In the genomic region with DNA sequence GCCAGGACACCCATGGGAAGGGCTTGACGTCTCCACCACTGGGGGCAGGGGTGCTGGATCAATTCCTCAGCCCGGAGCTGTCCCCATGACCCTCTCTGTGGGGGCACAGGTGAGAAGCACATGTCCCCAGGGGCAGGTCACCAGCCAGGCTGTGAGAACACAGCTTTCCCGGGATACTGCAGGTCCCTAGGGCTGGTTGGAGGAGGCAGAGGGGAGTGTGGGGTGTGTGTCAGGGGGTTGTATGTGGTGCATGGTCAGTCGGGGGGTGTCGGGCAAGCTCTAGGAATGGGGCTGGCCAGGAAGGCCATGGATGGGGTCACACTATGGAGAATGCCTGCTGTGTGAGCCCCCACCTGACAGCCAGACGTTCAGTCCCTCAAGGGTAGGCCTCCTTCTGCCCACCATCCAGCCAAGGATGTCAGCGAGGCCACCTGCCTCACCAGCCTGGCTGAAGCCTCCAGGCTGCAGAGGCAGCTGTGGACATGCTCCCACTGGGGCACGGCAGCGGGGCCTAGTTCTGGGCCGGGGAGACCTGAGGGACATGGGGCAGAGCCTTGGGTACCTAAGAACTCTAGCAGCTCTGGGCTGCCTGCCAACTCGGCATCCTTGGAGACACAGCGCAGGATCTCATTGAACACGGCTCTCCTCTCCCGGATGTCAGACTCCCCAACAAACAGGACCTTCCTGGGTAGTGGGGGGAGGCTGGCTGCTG, we compare ENCODE assay signal across 25 cellular contexts. TPM values are rescaled to one million over a fixed set of nuclear protein-coding genes. Genes with fewer than 3 reads are reported as not detected.
A peak's percentile ranks its signal among the peaks of the same experiment; 100 is the strongest.
DNase-seq lines count a peak whose midpoint lies in the region; ATAC-seq, FAIRE-seq and TF ChIP-seq lines count a peak whose summit lies in the region.
"Had no signal": no experiment of that assay in that cellular context is flagged by ENCODE, and none has a peak within 500 bp of the region (broad histone marks: within the 10 kb centered on the region; RNA-seq: fewer than 3 reads in every experiment).

No MANE protein-coding gene starts in this region.

- ATAC-seq in sciatic nerve = peak; percentile 8
- ATAC-seq: foreskin keratinocyte had no signal

- H3K27me3 ChIP-seq in astrocyte (ENCODE audit: insufficient read depth, low read length) (no peaks in the 10 kb centered on the region), left ventricle myocardium inferior (ENCODE audit: low read depth) (no peaks in the 10 kb centered on the region), HAP-1 (ENCODE audit: low read depth) (no peaks in the 10 kb centered on the region)
- H3K27me3 ChIP-seq: foreskin keratinocyte, ovary had no signal

- no peak for TF ChIP-seq CTCF in astrocyte (IDR thresholded peaks at IDR 0.05; ENCODE audit: insufficient read depth, low read depth, low read length)
- no peak for TF ChIP-seq CTCF in left ventricle myocardium inferior (IDR thresholded peaks at IDR 0.05; ENCODE audit: borderline replicate concordance)

- H3K4me3 ChIP-seq in astrocyte (ENCODE audit: insufficient read depth, low read depth, low read length) = no peak overlapping the region
- no peak overlapping the region for H3K4me3 ChIP-seq in left ventricle myocardium inferior
- H3K4me3 ChIP-seq in HAP-1 = no peak overlapping the region
- H3K4me3 ChIP-seq: GM23248, lung, ovary had no signal

- H3K4me1 ChIP-seq in astrocyte (ENCODE audit: insufficient read depth, low read length) = peaks cover 19% of the 10 kb centered on the region
- H3K4me1 ChIP-seq in left ventricle myocardium inferior = peaks cover 75% of the 10 kb centered on the region
- peaks cover 4% of the 10 kb centered on the region; the same call in 1 of the 2 replicates for H3K4me1 ChIP-seq in HAP-1

- H3K4me1 Mint-ChIP-seq in astrocyte (ENCODE audit: low read depth, unreplicated experiment) = peaks cover 16% of the 10 kb centered on the region

- no peaks in the 10 kb centered on the region for H3K9me3 Mint-ChIP-seq in astrocyte (ENCODE audit: unreplicated experiment)
- H3K9me3 Mint-ChIP-seq: CD4-positive, CD25-positive, alpha-beta regulatory T cell; naive B cell had no signal

- intact Hi-C loops in left ventricle myocardium inferior (cut with micrococcal nuclease) = no loop called here
- intact Hi-C loops in sciatic nerve (cut with DNase I) = loop anchor here (10.0 kb wide), 1 partner anchor 256 kb away; no protein-coding TSS in a partner anchor

- no peak overlapping the region for H3K4me3 Mint-ChIP-seq in astrocyte (ENCODE audit: unreplicated experiment)
- H3K4me3 Mint-ChIP-seq: CD4-positive, CD25-positive, alpha-beta regulatory T cell; naive B cell had no signal

- no peak overlapping the region for H2AFZ ChIP-seq in astrocyte (ENCODE audit: low read depth, low read length)
- H2AFZ ChIP-seq: GM23248 had no signal

- peaks cover 15% of the 10 kb centered on the region for H4K20me1 ChIP-seq in astrocyte (ENCODE audit: insufficient read depth, low read length)

- H3K27ac Mint-ChIP-seq in astrocyte (ENCODE audit: unreplicated experiment) = peak overlapping the region; percentile 69
- H3K27ac Mint-ChIP-seq: CD4-positive, CD25-positive, alpha-beta regulatory T cell had no signal

- FAIRE-seq in astrocyte (lab: Jason Lieb, UNC) = no peak
- FAIRE-seq: small intestine had no signal

- H3K79me2 ChIP-seq in astrocyte (ENCODE audit: insufficient read depth, low read length) = no peaks in the 10 kb centered on the region

- no peak overlapping the region for H3K27ac ChIP-seq in astrocyte (ENCODE audit: low read depth, low read length)
- peak overlapping the region; percentile 85 for H3K27ac ChIP-seq in left ventricle myocardium inferior (replicated peaks)
- H3K27ac ChIP-seq: foreskin keratinocyte, GM23248, ovary had no signal

- H3K9ac ChIP-seq in astrocyte (ENCODE audit: low read length) = peak overlapping the region; percentile 71
- H3K9ac ChIP-seq: GM23248 had no signal

- H3K9me3 ChIP-seq in astrocyte (ENCODE audit: insufficient read depth, low read depth, low read length) (no peaks in the 10 kb centered on the region), left ventricle myocardium inferior (replicated peaks) (no peaks in the 10 kb centered on the region), HAP-1 (no peaks in the 10 kb centered on the region)
- H3K9me3 ChIP-seq: ovary had no signal

- DNase-seq in Ammon's horn (ENCODE audit: low spot score) (peak; percentile 47), astrocyte (ENCODE audit: low read depth) (no peak), left ventricle myocardium inferior (peak; percentile 47), sciatic nerve (ENCODE audit: low spot score) (no peak), HAP-1 (ENCODE audit: low spot score in 2 of 2) (no peak), SW480 (ENCODE audit: low spot score) (no peak), NAMALWA (ENCODE audit: low spot score) (no peak), NCI-H2196 treated with DMSO at 0.1 percent for 48 hours (lab: John Stamatoyannopoulos, UW; ENCODE audit: unreplicated experiment) (no peak)
- DNase-seq: activated CD4-positive, alpha-beta T cell treated with anti-CD3 and anti-CD28 coated beads for 48 hours; activated CD8-positive, alpha-beta memory T cell treated with anti-CD3 and anti-CD28 coated beads, Interleukin-2, amount 50 U/mL, for 4 hours; activated effector memory CD4-positive, alpha-beta T cell treated with anti-CD3 and anti-CD28 coated beads, Interleukin-2, amount 50 U/mL, for 16 hours; amniotic stem cell; CD4-positive, CD25-positive, alpha-beta regulatory T cell; DMS153; naive B cell; NCI-H1436; RPMI8226; small intestine; stimulated activated CD8-positive, alpha-beta memory T cell treated with anti-CD3 and anti-CD28 coated beads, Interleukin-4, amount 100 ng/mL, for 48 hours; trophoblast cell had no signal

- peak overlapping the region; percentile 4 for H3K4me2 ChIP-seq in astrocyte (ENCODE audit: low read length)

- H3K27me3 Mint-ChIP-seq in astrocyte (ENCODE audit: low read depth, unreplicated experiment) = no peaks in the 10 kb centered on the region
- H3K27me3 Mint-ChIP-seq: CD4-positive, CD25-positive, alpha-beta regulatory T cell; naive B cell had no signal

- in situ Hi-C loops in HAP-1 (cut with MboI; ENCODE audit: low sequenced_read_pairs) = loop anchor here (5.0 to 25.0 kb wide), 2 partner anchors 198 to 503 kb away; no protein-coding TSS in a partner anchor

- H3K36me3 Mint-ChIP-seq in astrocyte (ENCODE audit: low read depth, unreplicated experiment) = peaks cover 9% of the 10 kb centered on the region

- H3K36me3 ChIP-seq in astrocyte (ENCODE audit: insufficient read depth, low read length) (no peaks in the 10 kb centered on the region), left ventricle myocardium inferior (peaks cover 45% of the 10 kb centered on the region), HAP-1 (replicated peaks) (peaks cover 14% of the 10 kb centered on the region; the same call in 1 of the 2 replicates)
- H3K36me3 ChIP-seq: ovary had no signal

RNA-seq across cellular contexts. Expression of gene HS1BP3, which starts 10.3 kb away (rescaled TPM):
- total RNA-seq in astrocyte (20.7 and 21.0 TPM in 2 replicates), left ventricle myocardium inferior (16.6 TPM), sciatic nerve (23.2 TPM)

RNA-seq across cellular contexts. Expression of gene GDF7, which starts 26.4 kb away (rescaled TPM):
- total RNA-seq in astrocyte (0.91 and 1.9 TPM in 2 replicates), left ventricle myocardium inferior (0.58 TPM), sciatic nerve (7.6 TPM)
- total RNA-seq: A673, foreskin keratinocyte, GM23248 had no signal

Comparison
In these comparisons a context has a peak if more than half of its experiments do, and no peak if none do; other contexts are left out.
1. DNase-seq: peak in Ammon's horn (single experiment) and left ventricle myocardium inferior (single experiment); none in astrocyte (single experiment), sciatic nerve (single experiment), HAP-1 (0 of 2), SW480 (single experiment), NAMALWA (single experiment) and NCI-H2196 treated with DMSO at 0.1 percent for 48 hours (single experiment).